Comparison of ENCODE assay signal across 8 cellular contexts in genomic region chr3:157130881-157131251, GRCh38. TPM values are rescaled to one million over a fixed set of nuclear protein-coding genes. Genes with fewer than 3 reads are reported as not detected.
A peak's percentile ranks its signal among the peaks of the same experiment; 100 is the strongest.
DNase-seq lines count a peak whose midpoint lies in the region; ATAC-seq and TF ChIP-seq lines count a peak whose summit lies in the region.

No MANE protein-coding gene starts in this region.

- BruUV-seq in A673 (replicated peaks; lab: Mats Ljungman, UMichigan), result no TSS peak

- no peaks in the 10 kb centered on the region for H3K27me3 Mint-ChIP-seq in HFFc6 (ENCODE audit: insufficient read depth)
- no peaks in the 10 kb centered on the region for H3K27me3 Mint-ChIP-seq in naive thymus-derived CD8-positive, alpha-beta T cell

- no peaks in the 10 kb centered on the region for H3K27me3 ChIP-seq in A673 (replicated peaks; ENCODE audit: insufficient read depth, low read depth, low read length, poor library complexity)
- no peaks in the 10 kb centered on the region for H3K27me3 ChIP-seq in breast epithelium

- CTCF ChIA-PET in A673 (lab: Charles Lee), result interaction anchor here (0.6 to 0.7 kb wide), 3 partner anchors 49 to 916 kb away, joined by 3 to 9 read pairs (median 4); no protein-coding TSS in a partner anchor

- no peaks in the 10 kb centered on the region for H3K9me3 ChIP-seq in A673 (ENCODE audit: low read depth, low read length, poor library complexity, severe bottlenecking)
- no peaks in the 10 kb centered on the region for H3K9me3 ChIP-seq in breast epithelium

- POLR2A ChIA-PET in A673 (lab: Charles Lee; ENCODE audit: low non-redundant PET), result no interaction called here
- POLR2A ChIA-PET in naive thymus-derived CD8-positive, alpha-beta T cell (lab: Charles Lee), result interaction anchor here (1.3 to 7.9 kb wide), 9 partner anchors 16 to 606 kb away, joined by 3 to 67 read pairs (median 8); partner anchors contain the start of genes CCNL1, SSR3 and TIPARP

- peak overlapping the region; percentile 94 for H3K27ac Mint-ChIP-seq in HFFc6
- peak overlapping the region; percentile 91 to 98 (median 98) for H3K27ac Mint-ChIP-seq in naive thymus-derived CD8-positive, alpha-beta T cell

- intact Hi-C loops in A673 (cut with micrococcal nuclease; ENCODE audit: unreplicated experiment) (loop anchor here (2.0 to 5.0 kb wide), 3 partner anchors 42 to 749 kb away; no protein-coding TSS in a partner anchor), breast epithelium (cut with DNase I; ENCODE audit: low total_unique reads) (loop anchor here (2.0 kb wide), 1 partner anchor 976 kb away; no protein-coding TSS in a partner anchor), posterior vena cava (cut with DNase I) (loop anchor here (10.0 kb wide), 3 partner anchors 46 to 606 kb away; partner anchors contain the start of gene TIPARP (in 1 of the 2))

- no peak for DNase-seq in A673 (ENCODE audit: low spot score)
- no peak for DNase-seq in HFFc6
- DNase-seq in breast epithelium (ENCODE audit: low spot score in 2 of 2), result no peak
- DNase-seq in naive thymus-derived CD8-positive, alpha-beta T cell, result no peak
- no peak for DNase-seq in stimulated activated CD4-positive, alpha-beta T cell treated with anti-CD3 and anti-CD28 coated beads, Interleukin-4, amount 100 ng/mL, for 1 hour
- no peak for DNase-seq in DMS153 (lab: John Stamatoyannopoulos, UW)
- DNase-seq in posterior vena cava (ENCODE audit: low spot score), result no peak
- no peak for DNase-seq in Kasumi-1 (lab: John Stamatoyannopoulos, UW)

- H3K4me1 Mint-ChIP-seq in HFFc6 (ENCODE audit: low read depth), result peaks cover 100% of the 10 kb centered on the region
- peaks cover 39 to 70% (median 66%) of the 10 kb centered on the region in 4 donors for H3K4me1 Mint-ChIP-seq in naive thymus-derived CD8-positive, alpha-beta T cell

- TF ChIP-seq POLR2A in breast epithelium (IDR thresholded peaks at IDR 0.05), result no peak

- peak overlapping the region; percentile 20; the same call in 1 of the 2 replicates for H3K4me3 Mint-ChIP-seq in HFFc6
- peak overlapping the region; percentile 10 to 76 (median 46) for H3K4me3 Mint-ChIP-seq in naive thymus-derived CD8-positive, alpha-beta T cell

- no peaks in the 10 kb centered on the region for H3K36me3 Mint-ChIP-seq in HFFc6 (ENCODE audit: low read depth)
- H3K36me3 Mint-ChIP-seq in naive thymus-derived CD8-positive, alpha-beta T cell, result no peaks in the 10 kb centered on the region

- H3K9me3 Mint-ChIP-seq in HFFc6, result no peaks in the 10 kb centered on the region
- H3K9me3 Mint-ChIP-seq in naive thymus-derived CD8-positive, alpha-beta T cell, result no peaks in the 10 kb centered on the region

- ATAC-seq in naive thymus-derived CD8-positive, alpha-beta T cell, result no peak

- no peak overlapping the region for H3K4me3 ChIP-seq in A673 (ENCODE audit: low read depth, low read length, poor library complexity, severe bottlenecking)
- H3K4me3 ChIP-seq in breast epithelium, result peak overlapping the region in 1 of 3 donors; percentile 39

- H3K27ac ChIP-seq in A673 (ENCODE audit: low read depth, low read length, poor library complexity, severe bottlenecking) (no peak overlapping the region), breast epithelium (peak overlapping the region; percentile 96)

- H3K4me1 ChIP-seq in A673 (ENCODE audit: insufficient read depth, low read length, poor library complexity, severe bottlenecking) (peaks cover 46% of the 10 kb centered on the region), breast epithelium (peaks cover 0 to 13% of the 10 kb centered on the region in 2 donors)

- H3K36me3 ChIP-seq in A673 (ENCODE audit: insufficient read depth, low read length, poor library complexity, severe bottlenecking) (no peaks in the 10 kb centered on the region), breast epithelium (no peaks in the 10 kb centered on the region)

- TF ChIP-seq CTCF in A673 (conservative IDR thresholded peaks at IDR 0.05; ENCODE audit: low read depth, low read length), result 0 out of 2 replicates have a peak, but pooled peaks have one; percentile 3
- peak; percentile 60 for TF ChIP-seq CTCF in HFFc6 (IDR thresholded peaks at IDR 0.05)
- no peak for TF ChIP-seq CTCF in breast epithelium (IDR thresholded peaks at IDR 0.05)

RNA-seq across cellular contexts. Expression of gene CCNL1, which starts 29.1 kb away (rescaled TPM):
- total RNA-seq in A673 (2021) (91.0 and 101 TPM in 2 replicates), breast epithelium (100 to 1,000 TPM; 270 to 573 (median 300) TPM), posterior vena cava (100 to 1,000 TPM in 1 of 2 donors, 10 to 100 TPM in 1; 84.5 to 125 TPM)
- total RNA-seq in HFFc6 (2021; fragmentation: NEBNext Ultra II Directional; extraction: Animal tissue kit (Norgen Biotek cat#: 25700)), result 10 to 100 TPM; 47.4 to 74.3 (median 65.1) TPM
- 100 to 1,000 TPM; 385 to 388 TPM for total RNA-seq in naive thymus-derived CD8-positive, alpha-beta T cell
- polyA plus RNA-seq in naive thymus-derived CD8-positive, alpha-beta T cell, result 10 to 100 TPM; 52.9 to 57.0 (median 54.9) TPM

Comparison
In these comparisons a context has a peak if more than half of its experiments do, and no peak if none do; other contexts are left out.
1. CTCF ChIP-seq: peak in A673 (single experiment) and HFFc6 (single experiment); none in breast epithelium (0 of 3).